Comparison of ENCODE assay signal across 14 cellular contexts in the genomic region with DNA sequence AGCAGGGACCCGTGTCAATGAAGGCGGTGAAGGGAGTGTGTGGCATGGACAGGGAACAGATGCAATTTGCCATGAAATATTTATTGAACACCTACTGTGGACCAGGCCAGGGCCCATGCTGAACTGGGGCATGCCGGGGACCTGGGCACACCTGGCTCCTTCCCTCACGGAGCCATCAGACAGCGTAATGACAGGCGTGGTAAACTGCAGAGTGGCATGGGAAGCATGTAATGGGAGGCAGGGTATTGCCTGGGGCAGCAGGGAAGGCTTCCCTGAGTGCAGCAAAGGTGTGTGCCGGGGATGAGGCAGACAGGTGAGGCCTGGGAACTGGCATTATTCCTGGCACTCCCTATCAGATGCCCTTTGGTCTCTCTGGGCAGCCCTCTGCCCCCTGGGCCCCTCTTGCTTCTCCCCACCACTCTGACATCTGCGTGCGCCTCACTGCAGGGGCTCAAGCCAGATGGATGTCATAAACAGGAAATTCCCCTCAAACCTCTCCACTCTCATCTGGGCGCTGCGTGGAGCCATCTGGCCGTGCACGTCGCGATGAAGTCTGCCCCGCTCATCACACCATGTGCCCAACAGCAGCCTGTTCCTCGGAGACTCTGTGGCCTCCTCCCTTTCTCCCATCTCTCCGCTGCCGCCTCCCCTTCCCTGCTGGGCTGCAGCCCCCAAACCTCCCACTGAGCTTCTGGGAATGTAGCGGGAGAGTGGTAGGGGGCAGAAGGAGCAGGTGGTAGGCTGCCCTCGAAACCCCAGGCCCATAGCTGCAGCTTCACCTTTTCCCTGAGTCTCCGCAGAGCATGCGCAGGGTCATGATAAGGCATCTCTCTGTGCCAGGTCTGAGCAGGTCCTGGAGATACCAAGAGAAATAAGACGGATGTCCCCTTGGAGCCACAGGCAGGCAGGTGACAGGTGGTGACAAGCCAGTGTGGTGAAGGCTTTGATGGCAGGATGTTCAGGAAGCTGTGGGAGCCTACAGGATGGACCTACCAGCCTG.
DNase-seq lines count a peak whose midpoint lies in the region; ATAC-seq and TF ChIP-seq lines count a peak whose summit lies in the region.
"Had no signal": no experiment of that assay in that cellular context is flagged by ENCODE, and none has a peak within 500 bp of the region (broad histone marks: within the 10 kb centered on the region; RNA-seq: fewer than 3 reads in every experiment).

No MANE protein-coding gene starts in this region.

- no peaks in the 10 kb centered on the region for H3F3A ChIP-seq in SK-N-SH (replicated peaks; ENCODE audit: insufficient read depth)

- TF ChIP-seq EP300 in SK-N-SH (IDR thresholded peaks at IDR 0.05; ENCODE audit: borderline replicate concordance in 1 of 2, low read depth in 1 of 2, low read length in 1 of 2): 0 out of 4 replicates have a peak, but pooled peaks of 1 of the 2 experiments have one; percentile 27

- peak overlapping the region in 1 of 10 donors; percentile 60 for H3K27ac Mint-ChIP-seq in naive thymus-derived CD8-positive, alpha-beta T cell
- H3K27ac Mint-ChIP-seq: activated T-helper 1 cell treated with anti-CD3 and anti-CD28 coated beads, Interleukin-12 subunit alpha, Interleukin-12 subunit beta, Interleukin-2, Interleukin-4 antibody, amounts not matched to agents 30 ng/mL and 10 ng/mL and 1 ng/mL, durations not matched to agents 14 hours and 24 hours and 36 hours had no signal

- TF ChIP-seq RAD21 in SK-N-SH (IDR thresholded peaks at IDR 0.05; ENCODE audit: low read length): 0 out of 2 replicates have a peak, but pooled peaks have one; percentile 18

- no peak overlapping the region for H3K4me3 Mint-ChIP-seq in naive thymus-derived CD8-positive, alpha-beta T cell
- H3K4me3 Mint-ChIP-seq: activated T-helper 1 cell treated with anti-CD3 and anti-CD28 coated beads, Interleukin-12 subunit alpha, Interleukin-12 subunit beta, Interleukin-2, Interleukin-4 antibody, amounts not matched to agents 30 ng/mL and 10 ng/mL and 1 ng/mL, durations not matched to agents 14 hours and 24 hours and 36 hours had no signal

- peaks cover 15% of the 10 kb centered on the region for H3K27me3 ChIP-seq in left ventricle myocardium inferior (ENCODE audit: low read depth)
- H3K27me3 ChIP-seq in right cardiac atrium (ENCODE audit: control insufficient read depth, insufficient read depth): no peaks in the 10 kb centered on the region
- no peaks in the 10 kb centered on the region; the same call in 1 of the 2 replicates for H3K27me3 ChIP-seq in SK-N-SH (ENCODE audit: insufficient read depth)
- H3K27me3 ChIP-seq: testis had no signal

- intact Hi-C loops in left ventricle myocardium inferior (cut with micrococcal nuclease): no loop called here
- intact Hi-C loops in right cardiac atrium (cut with DNase I): loop anchor here in 1 of 4 donors (10.0 kb wide), 1 partner anchor 229 kb away; no protein-coding TSS in a partner anchor

- no peaks in the 10 kb centered on the region for H3K9me3 Mint-ChIP-seq in naive thymus-derived CD8-positive, alpha-beta T cell
- H3K9me3 Mint-ChIP-seq: activated T-helper 1 cell treated with anti-CD3 and anti-CD28 coated beads, Interleukin-12 subunit alpha, Interleukin-12 subunit beta, Interleukin-2, Interleukin-4 antibody, amounts not matched to agents 30 ng/mL and 10 ng/mL and 1 ng/mL, durations not matched to agents 14 hours and 24 hours and 36 hours had no signal

- peaks cover 0 to 6% (median 1%) of the 10 kb centered on the region in 4 donors for H3K4me1 Mint-ChIP-seq in naive thymus-derived CD8-positive, alpha-beta T cell

- no peak for DNase-seq in left ventricle myocardium inferior
- DNase-seq in right cardiac atrium: no peak
- peak; percentile 78 for DNase-seq in SK-N-SH
- peak; percentile 30 for DNase-seq in iris pigment epithelial cell (ENCODE audit: low read depth)
- DNase-seq in UCSD-AML1 (lab: John Stamatoyannopoulos, UW; ENCODE audit: unreplicated experiment): no peak
- no peak for DNase-seq in SKM-1 (lab: John Stamatoyannopoulos, UW; ENCODE audit: unreplicated experiment)
- no peak for DNase-seq in GM03348 (ENCODE audit: low spot score)
- DNase-seq in naive thymus-derived CD8-positive, alpha-beta T cell: no peak
- DNase-seq: activated CD4-positive, alpha-beta T cell treated with anti-CD3 and anti-CD28 coated beads, Interleukin-2, amount 50 U/mL, for 4 hours; erythroblast; NCI-H446 treated with DMSO at 0.1 percent for 48 hours; testis had no signal

- TF ChIP-seq CTCF in left ventricle myocardium inferior (IDR thresholded peaks at IDR 0.05; ENCODE audit: borderline replicate concordance) (no peak), SK-N-SH (IDR thresholded peaks at IDR 0.05) (no peak)

- H3K36me3 Mint-ChIP-seq in naive thymus-derived CD8-positive, alpha-beta T cell: no peaks in the 10 kb centered on the region

- WGBS in right cardiac atrium: 59% methylated on average over 24 of the region's 24 CpGs
- WGBS in SK-N-SH (ENCODE audit: low lambda C conversion rate): 50% methylated on average over 21 of the region's 24 CpGs

- ATAC-seq in right cardiac atrium: no peak
- ATAC-seq in naive thymus-derived CD8-positive, alpha-beta T cell: no peak

- H3K9me3 ChIP-seq in left ventricle myocardium inferior (replicated peaks): no peaks in the 10 kb centered on the region
- H3K9me3 ChIP-seq in right cardiac atrium (ENCODE audit: control insufficient read depth, low read length): no peaks in the 10 kb centered on the region
- H3K9me3 ChIP-seq in SK-N-SH: no peaks in the 10 kb centered on the region
- H3K9me3 ChIP-seq: testis had no signal

- H3K27me3 Mint-ChIP-seq in naive thymus-derived CD8-positive, alpha-beta T cell: peaks cover 11 to 80% (median 48%) of the 10 kb centered on the region in 5 donors

- H3K36me3 ChIP-seq in left ventricle myocardium inferior: no peaks in the 10 kb centered on the region
- H3K36me3 ChIP-seq in SK-N-SH (replicated peaks in 1 of 2; ENCODE audit: control insufficient read depth in 1 of 2, insufficient read depth in 2 of 2, low read length in 1 of 2): no peaks in the 10 kb centered on the region

- no peak overlapping the region for H3K4me2 ChIP-seq in SK-N-SH

- H3K9ac ChIP-seq in SK-N-SH: no peak overlapping the region
- H3K9ac ChIP-seq: parathyroid adenoma had no signal

- CTCF ChIA-PET in SK-N-SH (lab: Yijun Ruan, JAX): interaction anchor here (1.0 to 1.3 kb wide), 2 partner anchors 10 to 90 kb away, joined by 5 to 7 read pairs; no protein-coding TSS in a partner anchor

- no peaks in the 10 kb centered on the region for H4K20me1 ChIP-seq in SK-N-SH (ENCODE audit: insufficient read depth)

- peak overlapping the region; percentile 64 for H3K27ac ChIP-seq in left ventricle myocardium inferior (replicated peaks)
- H3K27ac ChIP-seq in right cardiac atrium (ENCODE audit: low read length): no peak overlapping the region
- H3K27ac ChIP-seq in SK-N-SH (ENCODE audit: low read depth in 2 of 2, low read length in 1 of 2): peak overlapping the region in 1 of 2 experiments; percentile 81; a peak in 2 of 4 replicates
- H3K27ac ChIP-seq: parathyroid adenoma, testis had no signal

- H3K79me2 ChIP-seq in SK-N-SH (ENCODE audit: insufficient read depth): no peaks in the 10 kb centered on the region
- H3K79me2 ChIP-seq: parathyroid adenoma had no signal

- POLR2A ChIA-PET in SK-N-SH (lab: Yijun Ruan, JAX): no interaction called here
- POLR2A ChIA-PET in naive thymus-derived CD8-positive, alpha-beta T cell (lab: Charles Lee): no interaction called here

- H3K4me1 ChIP-seq in left ventricle myocardium inferior (peaks cover 33% of the 10 kb centered on the region), right cardiac atrium (ENCODE audit: control insufficient read depth, insufficient read depth, low read length) (peaks cover 2% of the 10 kb centered on the region), SK-N-SH (ENCODE audit: control insufficient read depth in 1 of 2, insufficient read depth in 2 of 2, low read depth in 1 of 2, low read length in 1 of 2) (peaks cover 0 to 69% of the 10 kb centered on the region in 2 experiments; a peak in 2 of 4 replicates)
- H3K4me1 ChIP-seq: parathyroid adenoma had no signal

- H2AFZ ChIP-seq in SK-N-SH (ENCODE audit: low read depth): no peak overlapping the region
- H2AFZ ChIP-seq: parathyroid adenoma had no signal

- H3K4me3 ChIP-seq in left ventricle myocardium inferior (no peak overlapping the region), right cardiac atrium (ENCODE audit: low read length) (no peak overlapping the region), SK-N-SH (ENCODE audit: low read depth in 2 of 2, low read length in 1 of 2) (no peak overlapping the region)
- H3K4me3 ChIP-seq: testis had no signal

- no peaks in the 10 kb centered on the region for H3K9me2 ChIP-seq in SK-N-SH

TF ChIP-seq in SK-N-SH, 30 proteins besides CTCF, POLR2A, EP300 and RAD21 (continues in another document):
- TF ChIP-seq ELF1 (IDR thresholded peaks at IDR 0.05) (no peak), FOSL2 (IDR thresholded peaks at IDR 0.05; ENCODE audit: borderline replicate concordance, low read depth) (no peak), MXI1 (IDR thresholded peaks at IDR 0.05; ENCODE audit: low read depth, low read length) (peak; percentile 58; the same call in 1 of the 2 replicates), NRF1 (IDR thresholded peaks at IDR 0.05; ENCODE audit: low read depth, low read length) (no peak), JUND (IDR thresholded peaks at IDR 0.05) (no peak), RCOR1 (IDR thresholded peaks at IDR 0.05; ENCODE audit: low read length) (peak; percentile 35; the same call in 1 of the 2 replicates), GABPA (IDR thresholded peaks at IDR 0.05; ENCODE audit: low read depth) (no peak), MEF2A (IDR thresholded peaks at IDR 0.05; ENCODE audit: borderline replicate concordance, low read depth) (no peak), NFIC (IDR thresholded peaks at IDR 0.05; ENCODE audit: borderline replicate concordance) (no peak), SIN3A (IDR thresholded peaks at IDR 0.05; ENCODE audit: borderline replicate concordance, low read depth, low read length) (no peak), RXRA (IDR thresholded peaks at IDR 0.05; ENCODE audit: borderline replicate concordance, low read depth) (no peak)
- TF ChIP-seq, protein P1, sequence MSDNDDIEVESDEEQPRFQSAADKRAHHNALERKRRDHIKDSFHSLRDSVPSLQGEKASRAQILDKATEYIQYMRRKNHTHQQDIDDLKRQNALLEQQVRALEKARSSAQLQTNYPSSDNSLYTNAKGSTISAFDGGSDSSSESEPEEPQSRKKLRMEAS (IDR thresholded peaks at IDR 0.05; ENCODE audit: low read depth): no peak

Comparison
In these comparisons a context has a peak if more than half of its experiments do, and no peak if none do; other contexts are left out.
1. DNase-seq: peak in SK-N-SH (single experiment) and iris pigment epithelial cell (single experiment); none in left ventricle myocardium inferior (single experiment), right cardiac atrium (0 of 3), UCSD-AML1 (single experiment), SKM-1 (single experiment), GM03348 (single experiment) and naive thymus-derived CD8-positive, alpha-beta T cell (0 of 10).